Comparison of ENCODE assay signal across 9 cellular contexts in genomic region chr2:104412384-104412783, GRCh38.
DNase-seq lines count a peak whose midpoint lies in the region; ATAC-seq, FAIRE-seq and TF ChIP-seq lines count a peak whose summit lies in the region.
"Had no signal": no experiment of that assay in that cellular context is flagged by ENCODE, and none has a peak within 500 bp of the region (broad histone marks: within the 10 kb centered on the region; RNA-seq: fewer than 3 reads in every experiment).

No MANE protein-coding gene starts in this region.

- no peaks in the 10 kb centered on the region for H3K27me3 ChIP-seq in GM12878 (replicated peaks in 1 of 2; ENCODE audit: control insufficient read depth in 2 of 2, insufficient read depth in 2 of 2, low read length in 1 of 2)
- no peaks in the 10 kb centered on the region for H3K27me3 ChIP-seq in neural progenitor cell
- H3K27me3 ChIP-seq in ascending aorta = no peaks in the 10 kb centered on the region

- no peaks in the 10 kb centered on the region for H3K9me3 Mint-ChIP-seq in neural progenitor cell

- no peaks in the 10 kb centered on the region for H3K9me3 ChIP-seq in GM12878 (replicated peaks; ENCODE audit: control insufficient read depth, insufficient read depth, low read length)
- no peaks in the 10 kb centered on the region for H3K9me3 ChIP-seq in neural progenitor cell (ENCODE audit: low read depth)
- H3K9me3 ChIP-seq in ascending aorta = no peaks in the 10 kb centered on the region

- POLR2A ChIA-PET in GM12878 (lab: Charles Lee) = no interaction called here

- H3K27me3 Mint-ChIP-seq in neural progenitor cell (ENCODE audit: insufficient read depth, low read depth) = no peaks in the 10 kb centered on the region

- CTCF ChIA-PET in GM12878 (lab: Yijun Ruan, JAX) = interaction anchor here (0.9 to 2.7 kb wide), 4 partner anchors 10 to 1252 kb away, joined by 4 to 8 read pairs (median 6); no protein-coding TSS in a partner anchor

- no TSS peak for BruUV-seq in GM12878 (replicated peaks; lab: Mats Ljungman, UMichigan)

- H3K9ac ChIP-seq in GM12878 (ENCODE audit: control insufficient read depth, insufficient read depth, low read length) (no peak overlapping the region), neural progenitor cell (no peak overlapping the region)

- H3K4me1 Mint-ChIP-seq in neural progenitor cell = peaks cover 66% of the 10 kb centered on the region

- 0% methylated on average over 2 of the region's 2 CpGs for WGBS in GM12878 (ENCODE audit: insufficient coverage, insufficient replicate concordance, low lambda C conversion rate, missing lambda C conversion rate)

- H3K4me2 ChIP-seq in GM12878 (ENCODE audit: control insufficient read depth, insufficient read depth) = no peak overlapping the region
- no peak overlapping the region for H3K4me2 ChIP-seq in neural progenitor cell

- TF ChIP-seq POLR2A in GM12878 (IDR thresholded peaks at IDR 0.05; ENCODE audit: low read depth, low read length) = no peak

- SMC1A ChIA-PET in GM12878 (lab: Charles Lee; ENCODE audit: uncharacterized antibody, unreplicated experiment) = interaction anchor here (0.7 kb wide), 1 partner anchor 1251 kb away, joined by 4 read pairs; no protein-coding TSS in a partner anchor

- TF ChIP-seq CTCF in GM12878 (IDR thresholded peaks at IDR 0.05 in 2 of 3, conservative IDR thresholded peaks at IDR 0.05 in 1 of 3; ENCODE audit: control insufficient read depth in 2 of 3, extremely low read depth in 1 of 3, insufficient read depth in 1 of 3, low read depth in 3 of 3, low read length in 3 of 3) = peak; percentile 47 to 65 (median 61)
- peak; percentile 90 for TF ChIP-seq CTCF in neural progenitor cell (IDR thresholded peaks at IDR 0.05)
- TF ChIP-seq CTCF in ascending aorta (IDR thresholded peaks at IDR 0.05) = peak in 1 of 3 experiments; percentile 34

- H3K79me2 ChIP-seq in GM12878 (ENCODE audit: control insufficient read depth, insufficient read depth, low read length) = no peaks in the 10 kb centered on the region
- H3K79me2 ChIP-seq in neural progenitor cell (ENCODE audit: low read depth) = no peaks in the 10 kb centered on the region

- FAIRE-seq in GM12878 (lab: Jason Lieb, UNC) = no peak

- H3K27ac ChIP-seq in GM12878 (ENCODE audit: control insufficient read depth, insufficient read depth) = no peak overlapping the region
- no peak overlapping the region for H3K27ac ChIP-seq in neural progenitor cell
- H3K27ac ChIP-seq in ascending aorta = no peak overlapping the region
- H3K27ac ChIP-seq: epithelial cell of prostate had no signal

- H3K27ac Mint-ChIP-seq in neural progenitor cell = no peak overlapping the region

- H3K36me3 Mint-ChIP-seq in neural progenitor cell = no peaks in the 10 kb centered on the region

- H3K36me3 ChIP-seq in GM12878 (ENCODE audit: control insufficient read depth in 2 of 2, insufficient read depth in 2 of 2, low read length in 1 of 2) = no peaks in the 10 kb centered on the region
- no peaks in the 10 kb centered on the region for H3K36me3 ChIP-seq in neural progenitor cell
- no peaks in the 10 kb centered on the region for H3K36me3 ChIP-seq in ascending aorta

- no peak overlapping the region for H3K4me3 ChIP-seq in GM12878
- H3K4me3 ChIP-seq in neural progenitor cell = no peak overlapping the region
- H3K4me3 ChIP-seq in ascending aorta = no peak overlapping the region

- peak; percentile 75 for ATAC-seq in GM18511 (IDR thresholded peaks at IDR 0.05; ENCODE audit: unreplicated experiment)
- peak; percentile 67 for ATAC-seq in GM12878

- DNase-seq in COLO668 (lab: John Stamatoyannopoulos, UW; ENCODE audit: unreplicated experiment) (peak; percentile 32), HuH-7 (ENCODE audit: low spot score) (peak; percentile 20), GM12878 (ENCODE audit: low read depth, low spot score) (no peak), neural progenitor cell (ENCODE audit: low spot score) (peak; percentile 61), ascending aorta (ENCODE audit: low spot score in 2 of 2) (no peak), hepatic stellate cell (ENCODE audit: low spot score) (no peak)
- DNase-seq in activated naive CD4-positive, alpha-beta T cell (lab: John Stamatoyannopoulos, UW) = no peak

- no peak overlapping the region for H3K4me3 Mint-ChIP-seq in neural progenitor cell

- H3K4me1 ChIP-seq in GM12878 (ENCODE audit: control insufficient read depth, insufficient read depth, low read length) = no peaks in the 10 kb centered on the region
- peaks cover 13% of the 10 kb centered on the region for H3K4me1 ChIP-seq in neural progenitor cell
- no peaks in the 10 kb centered on the region for H3K4me1 ChIP-seq in ascending aorta

- peak; percentile 48 for TF ChIP-seq RAD21 in GM12878 (IDR thresholded peaks at IDR 0.05; ENCODE audit: insufficient read depth, low read depth, low read length)

- in situ Hi-C loops in GM12878 (cut with MboI) = loop anchor here (25.0 kb wide), 1 partner anchor 1250 kb away; no protein-coding TSS in a partner anchor

- H3F3A ChIP-seq in neural progenitor cell (ENCODE audit: low read depth) = no peaks in the 10 kb centered on the region

- H4K20me1 ChIP-seq in GM12878 (ENCODE audit: control insufficient read depth, insufficient read depth) (no peaks in the 10 kb centered on the region), neural progenitor cell (ENCODE audit: low read depth) (no peaks in the 10 kb centered on the region)

- RAD21 ChIA-PET in GM12878 (lab: Charles Lee; ENCODE audit: unreplicated experiment) = interaction anchor here (0.5 kb wide), 1 partner anchor 437 kb away, joined by 3 read pairs; no protein-coding TSS in a partner anchor

- no peak for TF ChIP-seq EP300 in GM12878 (IDR thresholded peaks at IDR 0.05; ENCODE audit: borderline replicate concordance in 1 of 2, control insufficient read depth in 1 of 2, low read depth in 2 of 2, low read length in 2 of 2)

- intact Hi-C loops in GM12878 (cut with micrococcal nuclease; ENCODE audit: unreplicated experiment) = loop anchor here (1.0 to 5.0 kb wide), 3 partner anchors 380 to 1570 kb away; no protein-coding TSS in a partner anchor
- intact Hi-C loops in ascending aorta (cut with DNase I) = no loop called here

- H2AFZ ChIP-seq in GM12878 (ENCODE audit: control insufficient read depth, low read depth, low read length) (no peak overlapping the region), neural progenitor cell (replicated peaks) (no peak overlapping the region)

TF ChIP-seq in GM12878, 131 proteins besides CTCF, POLR2A, EP300 and RAD21:
- TF ChIP-seq MYC (IDR thresholded peaks at IDR 0.05; ENCODE audit: insufficient read depth, insufficient read length, insufficient replicate concordance, low read length, severe bottlenecking) = no peak
- peak; percentile 59; the same call in 1 of the 2 replicates for TF ChIP-seq SMC3 (IDR thresholded peaks at IDR 0.05; ENCODE audit: borderline replicate concordance, low read length)

Comparison
In these comparisons a context has a peak if more than half of its experiments do, and no peak if none do; other contexts are left out.
1. DNase-seq: peak in COLO668 (single experiment), HuH-7 (single experiment) and neural progenitor cell (single experiment); none in GM12878 (single experiment), ascending aorta (0 of 2), hepatic stellate cell (single experiment) and activated naive CD4-positive, alpha-beta T cell (0 of 4).